ENCODE assay signal across 13 cellular contexts in genomic region chr4:143587703-143588102, GRCh38.
A peak's percentile ranks its signal among the peaks of the same experiment; 100 is the strongest.
DNase-seq lines count a peak whose midpoint lies in the region; ATAC-seq and TF ChIP-seq lines count a peak whose summit lies in the region.
"Had no signal": no experiment of that assay in that cellular context is flagged by ENCODE, and none has a peak within 500 bp of the region (broad histone marks: within the 10 kb centered on the region; RNA-seq: fewer than 3 reads in every experiment).

No MANE protein-coding gene starts in this region.

- TF ChIP-seq CTCF in astrocyte of the cerebellum (IDR thresholded peaks at IDR 0.05; ENCODE audit: low read depth, low read length, missing control alignments) = peak; percentile 21

- no peak overlapping the region for H3K27ac Mint-ChIP-seq in stimulated activated naive B cell treated with anti-CD40 and anti-IgM and Interleukin-4, amounts not matched to agents 10 μg/mL and 1 μg/mL and 100 μg/mL, for 72 hours
- H3K27ac Mint-ChIP-seq: stimulated activated naive CD8-positive, alpha-beta T cell treated with anti-CD3 and anti-CD28 coated beads, Interleukin-15, amount 100 ng/mL, for 72 hours had no signal

- DNase-seq in GDM1 (lab: John Stamatoyannopoulos, UW) = peak; percentile 7
- DNase-seq in Kasumi-1 (lab: John Stamatoyannopoulos, UW) = peak; percentile 3 to 9
- peak; percentile 1 for DNase-seq in astrocyte of the cerebellum (ENCODE audit: low read depth)
- peak; percentile 13 to 78 for DNase-seq in lung microvascular endothelial cell (ENCODE audit: low read depth in 2 of 2)
- DNase-seq in stimulated activated naive CD4-positive, alpha-beta T cell treated with Interleukin-2 at 50 U/mL for 16 hours (lab: John Stamatoyannopoulos, UW) = no peak
- DNase-seq in stimulated activated naive B cell treated with anti-CD40 and anti-IgM and Interleukin-4, amounts not matched to agents 10 μg/mL and 1 μg/mL and 100 μg/mL, for 72 hours = no peak
- DNase-seq in globus pallidus (ENCODE audit: low spot score) = no peak
- DNase-seq: activated CD4-positive, alpha-beta T cell treated with anti-CD3 and anti-CD28 coated beads for 1 hour; caudate nucleus; nucleus accumbens; stimulated activated naive CD8-positive, alpha-beta T cell treated with anti-CD3 and anti-CD28 coated beads, Interleukin-15, amount 100 ng/mL, for 72 hours had no signal

- no peaks in the 10 kb centered on the region for H3K4me1 Mint-ChIP-seq in stimulated activated naive B cell treated with anti-CD40 and anti-IgM and Interleukin-4, amounts not matched to agents 10 μg/mL and 1 μg/mL and 100 μg/mL, for 72 hours
- H3K4me1 Mint-ChIP-seq: stimulated activated naive CD8-positive, alpha-beta T cell treated with anti-CD3 and anti-CD28 coated beads, Interleukin-15, amount 100 ng/mL, for 72 hours had no signal

- H3K4me3 Mint-ChIP-seq in stimulated activated naive B cell treated with anti-CD40 and anti-IgM and Interleukin-4, amounts not matched to agents 10 μg/mL and 1 μg/mL and 100 μg/mL, for 72 hours = no peak overlapping the region
- H3K4me3 Mint-ChIP-seq: stimulated activated naive CD8-positive, alpha-beta T cell treated with anti-CD3 and anti-CD28 coated beads, Interleukin-15, amount 100 ng/mL, for 72 hours had no signal

- H3K4me3 ChIP-seq in astrocyte of the cerebellum (ENCODE audit: low read depth, low read length) = no peak overlapping the region
- H3K4me3 ChIP-seq: SJCRH30 had no signal

- in situ Hi-C loops in astrocyte of the cerebellum (cut with HindIII; ENCODE audit: low sequenced_read_pairs) = no loop called here

- no peak for ATAC-seq in GM19467 (IDR thresholded peaks at IDR 0.05; ENCODE audit: unreplicated experiment)
- no peak for ATAC-seq in stimulated activated naive B cell treated with anti-CD40 and anti-IgM and Interleukin-4, amounts not matched to agents 10 μg/mL and 1 μg/mL and 100 μg/mL, for 72 hours (replicated peaks)
- ATAC-seq: stimulated activated naive CD8-positive, alpha-beta T cell treated with anti-CD3 and anti-CD28 coated beads, Interleukin-15, amount 100 ng/mL, for 72 hours had no signal

- peaks cover 0 to 9% of the 10 kb centered on the region in 2 donors for H3K27me3 Mint-ChIP-seq in stimulated activated naive B cell treated with anti-CD40 and anti-IgM and Interleukin-4, amounts not matched to agents 10 μg/mL and 1 μg/mL and 100 μg/mL, for 72 hours
- H3K27me3 Mint-ChIP-seq: stimulated activated naive CD8-positive, alpha-beta T cell treated with anti-CD3 and anti-CD28 coated beads, Interleukin-15, amount 100 ng/mL, for 72 hours had no signal

- peaks cover 11 to 13% of the 10 kb centered on the region in 2 donors for H3K9me3 Mint-ChIP-seq in stimulated activated naive B cell treated with anti-CD40 and anti-IgM and Interleukin-4, amounts not matched to agents 10 μg/mL and 1 μg/mL and 100 μg/mL, for 72 hours

- H3K36me3 Mint-ChIP-seq in stimulated activated naive B cell treated with anti-CD40 and anti-IgM and Interleukin-4, amounts not matched to agents 10 μg/mL and 1 μg/mL and 100 μg/mL, for 72 hours = peaks cover 2 to 14% of the 10 kb centered on the region in 2 donors

Comparison
In these comparisons a context has a peak if more than half of its experiments do, and no peak if none do; other contexts are left out.
1. DNase-seq: peak in GDM1 (single experiment), Kasumi-1 (2 of 2), astrocyte of the cerebellum (single experiment) and lung microvascular endothelial cell (2 of 2); none in stimulated activated naive CD4-positive, alpha-beta T cell treated with Interleukin-2 at 50 U/mL for 16 hours (single experiment), stimulated activated naive B cell treated with anti-CD40 and anti-IgM and Interleukin-4, amounts not matched to agents 10 μg/mL and 1 μg/mL and 100 μg/mL, for 72 hours (single experiment) and globus pallidus (single experiment).